In the genomic region with DNA sequence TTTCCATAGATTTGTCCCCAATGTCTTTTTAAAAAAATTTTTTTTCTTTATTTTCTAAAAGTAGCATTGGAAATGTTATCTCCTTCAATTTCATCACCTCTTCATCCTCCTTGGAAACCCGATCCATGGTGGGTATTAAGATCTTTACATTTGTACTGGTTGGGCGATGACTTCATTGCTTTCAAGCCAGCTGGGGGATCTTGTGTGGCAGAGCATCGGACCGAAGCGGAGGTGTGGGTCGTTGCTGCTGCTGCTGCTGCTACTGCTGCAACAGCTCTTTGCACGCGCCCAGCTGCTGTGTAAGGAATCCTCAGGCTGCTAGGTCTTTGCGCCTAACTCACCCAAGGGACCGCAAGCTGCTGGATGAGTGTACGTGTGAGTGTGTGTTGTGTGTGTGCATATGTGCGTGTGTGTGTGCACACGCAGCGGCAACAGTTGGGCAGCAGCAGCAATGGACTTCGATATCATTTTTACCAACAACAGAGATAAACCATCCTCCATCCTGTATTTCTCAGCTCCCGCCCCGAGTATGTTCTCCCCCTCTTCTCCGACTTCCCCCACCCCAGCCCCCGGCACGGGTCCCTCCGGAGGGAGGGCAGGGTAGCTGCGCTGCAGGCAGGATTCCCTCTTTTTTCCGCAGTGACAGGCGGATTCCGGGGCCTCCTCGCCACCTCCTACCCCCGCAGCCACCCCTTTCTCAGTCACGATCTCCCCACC, we compare ENCODE assay signal across 8 cellular contexts. TPM values are rescaled to one million over a fixed set of nuclear protein-coding genes. Genes with fewer than 3 reads are reported as not detected.
DNase-seq lines count a peak whose midpoint lies in the region; ATAC-seq and TF ChIP-seq lines count a peak whose summit lies in the region.

No MANE protein-coding gene starts in this region.

- peak overlapping the region; percentile 64 for H3K9ac ChIP-seq in Karpas-422 (ENCODE audit: low read length)

- peak overlapping the region; percentile 78 for H3K4me2 ChIP-seq in Karpas-422 (ENCODE audit: low read depth, low read length, poor library complexity, severe bottlenecking)

- H3K4me1 ChIP-seq in A673 (ENCODE audit: insufficient read depth, low read length, poor library complexity, severe bottlenecking) (peaks cover 6% of the 10 kb centered on the region), Karpas-422 (ENCODE audit: low read length) (peaks cover 18% of the 10 kb centered on the region)

- H3K27me3 ChIP-seq in A673 (replicated peaks; ENCODE audit: insufficient read depth, low read depth, low read length, poor library complexity) (peaks cover 20% of the 10 kb centered on the region), Karpas-422 (ENCODE audit: low read length) (no peaks in the 10 kb centered on the region)

- no peaks in the 10 kb centered on the region for H3K36me3 ChIP-seq in A673 (ENCODE audit: insufficient read depth, low read length, poor library complexity, severe bottlenecking)
- H3K36me3 ChIP-seq in Karpas-422 (ENCODE audit: insufficient read depth, low read length), result no peaks in the 10 kb centered on the region

- TF ChIP-seq CTCF in A673 (conservative IDR thresholded peaks at IDR 0.05; ENCODE audit: low read depth, low read length), result no peak
- no peak for TF ChIP-seq CTCF in choroid plexus epithelial cell (conservative IDR thresholded peaks at IDR 0.05; ENCODE audit: low read depth, low read length)

- H3K4me3 ChIP-seq in A673 (ENCODE audit: low read depth, low read length, poor library complexity, severe bottlenecking), result peak overlapping the region; percentile 77
- H3K4me3 ChIP-seq in Karpas-422 (ENCODE audit: low read length), result peak overlapping the region; percentile 71
- peak overlapping the region; percentile 65 for H3K4me3 ChIP-seq in choroid plexus epithelial cell (ENCODE audit: low read depth, low read length)

- no peaks in the 10 kb centered on the region for H3K36me3 Mint-ChIP-seq in stimulated activated effector memory CD8-positive, alpha-beta T cell treated with anti-CD3 and anti-CD28 coated beads, Interleukin-12 subunit alpha, Interleukin-12 subunit beta, amount 100 ng/mL, for 72 hours

- no TSS peak for BruUV-seq in A673 (replicated peaks; lab: Mats Ljungman, UMichigan)

- H3K4me3 Mint-ChIP-seq in stimulated activated effector memory CD8-positive, alpha-beta T cell treated with anti-CD3 and anti-CD28 coated beads, Interleukin-12 subunit alpha, Interleukin-12 subunit beta, amount 100 ng/mL, for 72 hours, result peak overlapping the region; percentile 81

- no peaks in the 10 kb centered on the region for H3K9me3 Mint-ChIP-seq in stimulated activated effector memory CD8-positive, alpha-beta T cell treated with anti-CD3 and anti-CD28 coated beads, Interleukin-12 subunit alpha, Interleukin-12 subunit beta, amount 100 ng/mL, for 72 hours

- POLR2A ChIA-PET in A673 (lab: Charles Lee; ENCODE audit: low non-redundant PET), result no interaction called here

- no peak overlapping the region for H3K27ac ChIP-seq in A673 (ENCODE audit: low read depth, low read length, poor library complexity, severe bottlenecking)
- no peak overlapping the region for H3K27ac ChIP-seq in Karpas-422 (ENCODE audit: low read length)

- no peaks in the 10 kb centered on the region for H3K9me2 ChIP-seq in Karpas-422 (replicated peaks; ENCODE audit: insufficient read depth, low read length)

- H3K4me1 Mint-ChIP-seq in stimulated activated effector memory CD8-positive, alpha-beta T cell treated with anti-CD3 and anti-CD28 coated beads, Interleukin-12 subunit alpha, Interleukin-12 subunit beta, amount 100 ng/mL, for 72 hours, result peaks cover 6% of the 10 kb centered on the region

- peak overlapping the region; percentile 94 for H2AFZ ChIP-seq in Karpas-422 (ENCODE audit: low read length)

- DNase-seq in A673 (ENCODE audit: low spot score) (peak; percentile 51), Karpas-422 (peak; percentile 67), T1000 (lab: John Stamatoyannopoulos, UW) (peak; percentile 35), choroid plexus epithelial cell (ENCODE audit: low read depth) (peak; percentile 52), left lobe of liver (ENCODE audit: low spot score) (no peak)
- DNase-seq in stimulated activated effector memory CD8-positive, alpha-beta T cell treated with anti-CD3 and anti-CD28 coated beads, Interleukin-12 subunit alpha, Interleukin-12 subunit beta, amount 100 ng/mL, for 72 hours (ENCODE audit: low spot score in 2 of 2), result no peak
- DNase-seq in NK-92 treated with Interleukin-12 subunit alpha and Interleukin-12 subunit beta, amount 100 ng/mL, for 24 hours (lab: John Stamatoyannopoulos, UW), result no peak

- intact Hi-C loops in A673 (cut with micrococcal nuclease; ENCODE audit: unreplicated experiment), result loop anchor here (10.0 kb wide), 1 partner anchor 160 kb away; no protein-coding TSS in a partner anchor

- H3K9me3 ChIP-seq in A673 (ENCODE audit: low read depth, low read length, poor library complexity, severe bottlenecking), result no peaks in the 10 kb centered on the region
- H3K9me3 ChIP-seq in Karpas-422 (ENCODE audit: low read length), result no peaks in the 10 kb centered on the region

- peak overlapping the region; percentile 37 for H3K27ac Mint-ChIP-seq in stimulated activated effector memory CD8-positive, alpha-beta T cell treated with anti-CD3 and anti-CD28 coated beads, Interleukin-12 subunit alpha, Interleukin-12 subunit beta, amount 100 ng/mL, for 72 hours

- CTCF ChIA-PET in A673 (lab: Charles Lee), result no interaction called here

- ATAC-seq in GM19025 (IDR thresholded peaks at IDR 0.05; ENCODE audit: low read depth, unreplicated experiment) (peak; percentile 4), left lobe of liver (peak; percentile 13)
- ATAC-seq in stimulated activated effector memory CD8-positive, alpha-beta T cell treated with anti-CD3 and anti-CD28 coated beads, Interleukin-12 subunit alpha, Interleukin-12 subunit beta, amount 100 ng/mL, for 72 hours, result peak; percentile 35

- H4K20me1 ChIP-seq in Karpas-422 (ENCODE audit: insufficient read depth, low read depth, low read length), result no peaks in the 10 kb centered on the region

- H3K79me2 ChIP-seq in Karpas-422 (ENCODE audit: low read length), result no peaks in the 10 kb centered on the region

RNA-seq across cellular contexts. Expression of a gene that starts 0.8 kb away (rescaled TPM):
- total RNA-seq in A673 (2021) (7.5 and 9.2 TPM in 2 replicates), left lobe of liver (1.7 TPM)
- 0.82 and 2.1 TPM in 2 replicates for total RNA-seq in Karpas-422 (2014; rRNA removed; shearing (Covaris generic); ENCODE audit: low replicate concordance)

Comparison
In these comparisons a context has a peak if more than half of its experiments do, and no peak if none do; other contexts are left out.
1. DNase-seq: peak in A673 (single experiment), Karpas-422 (single experiment), T1000 (single experiment) and choroid plexus epithelial cell (single experiment); none in left lobe of liver (single experiment), stimulated activated effector memory CD8-positive, alpha-beta T cell treated with anti-CD3 and anti-CD28 coated beads, Interleukin-12 subunit alpha, Interleukin-12 subunit beta, amount 100 ng/mL, for 72 hours (0 of 2) and NK-92 treated with Interleukin-12 subunit alpha and Interleukin-12 subunit beta, amount 100 ng/mL, for 24 hours (single experiment).
2. Peak in every context shown above with its lines, with median percentiles within 50 percentile points of each other: H3K4me3 ChIP-seq and ATAC-seq.